In the genomic region with DNA sequence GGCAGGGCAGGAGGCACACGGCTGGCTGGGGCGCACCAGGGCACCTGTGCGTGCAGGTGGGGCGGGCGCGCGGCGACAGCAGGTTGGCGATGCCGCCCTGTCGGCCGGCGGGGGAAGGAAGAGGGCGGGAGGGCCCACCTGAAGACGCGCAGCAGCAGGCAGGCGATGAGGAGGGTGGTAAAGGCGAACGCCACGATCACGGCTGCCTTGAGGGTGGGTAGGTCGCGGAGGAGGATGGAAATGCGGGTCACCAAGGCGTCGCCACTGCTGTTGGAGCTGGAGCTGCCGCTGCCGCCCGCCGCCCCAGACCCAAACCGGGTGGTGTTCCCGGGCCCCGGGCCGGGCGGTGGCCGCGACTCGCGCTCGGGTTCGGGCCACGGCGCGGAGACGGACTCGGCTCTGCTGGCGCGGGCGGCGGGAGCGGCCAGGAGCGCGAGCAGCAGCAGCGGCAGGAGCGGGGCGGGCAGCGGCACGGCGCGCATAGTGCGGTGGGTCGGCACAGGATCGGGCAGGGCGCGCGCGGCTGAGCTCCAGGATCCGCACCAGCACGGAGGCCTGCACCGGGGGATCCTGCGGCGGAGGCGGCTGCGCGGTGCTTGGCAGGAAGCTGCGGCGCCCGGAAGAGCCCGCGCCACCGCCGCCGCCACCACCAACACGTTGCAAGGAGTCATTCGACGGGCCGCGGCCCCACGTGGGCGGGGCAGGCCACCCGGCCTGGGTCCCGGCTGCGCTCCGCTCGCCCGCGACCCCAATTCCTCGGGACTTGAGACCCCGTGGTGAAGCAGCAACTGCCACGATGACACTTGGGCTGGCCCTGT, we compare ENCODE assay signal across 1 cellular context.
TF ChIP-seq lines count a peak whose summit lies in the region.

FAM174B (minus strand) TSS at position 598 of the 818 bp plus-strand sequence.

TF ChIP-seq in K562, 482 proteins besides CTCF, POLR2A, EP300 and RAD21:
- no peak for TF ChIP-seq POLR3G (IDR thresholded peaks at IDR 0.05; ENCODE audit: extremely low read depth, insufficient read length, insufficient replicate concordance)
- TF ChIP-seq, protein P1, sequence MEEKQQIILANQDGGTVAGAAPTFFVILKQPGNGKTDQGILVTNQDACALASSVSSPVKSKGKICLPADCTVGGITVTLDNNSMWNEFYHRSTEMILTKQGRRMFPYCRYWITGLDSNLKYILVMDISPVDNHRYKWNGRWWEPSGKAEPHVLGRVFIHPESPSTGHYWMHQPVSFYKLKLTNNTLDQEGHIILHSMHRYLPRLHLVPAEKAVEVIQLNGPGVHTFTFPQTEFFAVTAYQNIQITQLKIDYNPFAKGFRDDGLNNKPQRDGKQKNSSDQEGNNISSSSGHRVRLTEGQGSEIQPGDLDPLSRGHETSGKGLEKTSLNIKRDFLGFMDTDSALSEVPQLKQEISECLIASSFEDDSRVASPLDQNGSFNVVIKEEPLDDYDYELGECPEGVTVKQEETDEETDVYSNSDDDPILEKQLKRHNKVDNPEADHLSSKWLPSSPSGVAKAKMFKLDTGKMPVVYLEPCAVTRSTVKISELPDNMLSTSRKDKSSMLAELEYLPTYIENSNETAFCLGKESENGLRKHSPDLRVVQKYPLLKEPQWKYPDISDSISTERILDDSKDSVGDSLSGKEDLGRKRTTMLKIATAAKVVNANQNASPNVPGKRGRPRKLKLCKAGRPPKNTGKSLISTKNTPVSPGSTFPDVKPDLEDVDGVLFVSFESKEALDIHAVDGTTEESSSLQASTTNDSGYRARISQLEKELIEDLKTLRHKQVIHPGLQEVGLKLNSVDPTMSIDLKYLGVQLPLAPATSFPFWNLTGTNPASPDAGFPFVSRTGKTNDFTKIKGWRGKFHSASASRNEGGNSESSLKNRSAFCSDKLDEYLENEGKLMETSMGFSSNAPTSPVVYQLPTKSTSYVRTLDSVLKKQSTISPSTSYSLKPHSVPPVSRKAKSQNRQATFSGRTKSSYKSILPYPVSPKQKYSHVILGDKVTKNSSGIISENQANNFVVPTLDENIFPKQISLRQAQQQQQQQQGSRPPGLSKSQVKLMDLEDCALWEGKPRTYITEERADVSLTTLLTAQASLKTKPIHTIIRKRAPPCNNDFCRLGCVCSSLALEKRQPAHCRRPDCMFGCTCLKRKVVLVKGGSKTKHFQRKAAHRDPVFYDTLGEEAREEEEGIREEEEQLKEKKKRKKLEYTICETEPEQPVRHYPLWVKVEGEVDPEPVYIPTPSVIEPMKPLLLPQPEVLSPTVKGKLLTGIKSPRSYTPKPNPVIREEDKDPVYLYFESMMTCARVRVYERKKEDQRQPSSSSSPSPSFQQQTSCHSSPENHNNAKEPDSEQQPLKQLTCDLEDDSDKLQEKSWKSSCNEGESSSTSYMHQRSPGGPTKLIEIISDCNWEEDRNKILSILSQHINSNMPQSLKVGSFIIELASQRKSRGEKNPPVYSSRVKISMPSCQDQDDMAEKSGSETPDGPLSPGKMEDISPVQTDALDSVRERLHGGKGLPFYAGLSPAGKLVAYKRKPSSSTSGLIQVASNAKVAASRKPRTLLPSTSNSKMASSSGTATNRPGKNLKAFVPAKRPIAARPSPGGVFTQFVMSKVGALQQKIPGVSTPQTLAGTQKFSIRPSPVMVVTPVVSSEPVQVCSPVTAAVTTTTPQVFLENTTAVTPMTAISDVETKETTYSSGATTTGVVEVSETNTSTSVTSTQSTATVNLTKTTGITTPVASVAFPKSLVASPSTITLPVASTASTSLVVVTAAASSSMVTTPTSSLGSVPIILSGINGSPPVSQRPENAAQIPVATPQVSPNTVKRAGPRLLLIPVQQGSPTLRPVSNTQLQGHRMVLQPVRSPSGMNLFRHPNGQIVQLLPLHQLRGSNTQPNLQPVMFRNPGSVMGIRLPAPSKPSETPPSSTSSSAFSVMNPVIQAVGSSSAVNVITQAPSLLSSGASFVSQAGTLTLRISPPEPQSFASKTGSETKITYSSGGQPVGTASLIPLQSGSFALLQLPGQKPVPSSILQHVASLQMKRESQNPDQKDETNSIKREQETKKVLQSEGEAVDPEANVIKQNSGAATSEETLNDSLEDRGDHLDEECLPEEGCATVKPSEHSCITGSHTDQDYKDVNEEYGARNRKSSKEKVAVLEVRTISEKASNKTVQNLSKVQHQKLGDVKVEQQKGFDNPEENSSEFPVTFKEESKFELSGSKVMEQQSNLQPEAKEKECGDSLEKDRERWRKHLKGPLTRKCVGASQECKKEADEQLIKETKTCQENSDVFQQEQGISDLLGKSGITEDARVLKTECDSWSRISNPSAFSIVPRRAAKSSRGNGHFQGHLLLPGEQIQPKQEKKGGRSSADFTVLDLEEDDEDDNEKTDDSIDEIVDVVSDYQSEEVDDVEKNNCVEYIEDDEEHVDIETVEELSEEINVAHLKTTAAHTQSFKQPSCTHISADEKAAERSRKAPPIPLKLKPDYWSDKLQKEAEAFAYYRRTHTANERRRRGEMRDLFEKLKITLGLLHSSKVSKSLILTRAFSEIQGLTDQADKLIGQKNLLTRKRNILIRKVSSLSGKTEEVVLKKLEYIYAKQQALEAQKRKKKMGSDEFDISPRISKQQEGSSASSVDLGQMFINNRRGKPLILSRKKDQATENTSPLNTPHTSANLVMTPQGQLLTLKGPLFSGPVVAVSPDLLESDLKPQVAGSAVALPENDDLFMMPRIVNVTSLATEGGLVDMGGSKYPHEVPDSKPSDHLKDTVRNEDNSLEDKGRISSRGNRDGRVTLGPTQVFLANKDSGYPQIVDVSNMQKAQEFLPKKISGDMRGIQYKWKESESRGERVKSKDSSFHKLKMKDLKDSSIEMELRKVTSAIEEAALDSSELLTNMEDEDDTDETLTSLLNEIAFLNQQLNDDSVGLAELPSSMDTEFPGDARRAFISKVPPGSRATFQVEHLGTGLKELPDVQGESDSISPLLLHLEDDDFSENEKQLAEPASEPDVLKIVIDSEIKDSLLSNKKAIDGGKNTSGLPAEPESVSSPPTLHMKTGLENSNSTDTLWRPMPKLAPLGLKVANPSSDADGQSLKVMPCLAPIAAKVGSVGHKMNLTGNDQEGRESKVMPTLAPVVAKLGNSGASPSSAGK (IDR thresholded peaks at IDR 0.05): peak; percentile 35
- TF ChIP-seq ZNF140 (CRISPR knock-in tag; IDR thresholded peaks at IDR 0.05): no peak
- TF ChIP-seq ZBTB43 (CRISPR knock-in tag; IDR thresholded peaks at IDR 0.05): no peak
- TF ChIP-seq MED1 (CRISPR knock-in tag; IDR thresholded peaks at IDR 0.05; ENCODE audit: borderline replicate concordance): no peak
- peak; percentile 16; the same call in 1 of the 2 replicates for TF ChIP-seq CTBP1 (IDR thresholded peaks at IDR 0.05; ENCODE audit: borderline replicate concordance)
- no peak for TF ChIP-seq PRMT5 (CRISPR knock-in tag; IDR thresholded peaks at IDR 0.05)
- no peak for TF ChIP-seq FOXJ3 (CRISPR knock-in tag; IDR thresholded peaks at IDR 0.05)
- peak; percentile 36 for TF ChIP-seq GABPA (tag; conservative IDR thresholded peaks at IDR 0.05; ENCODE audit: low read depth)
- TF ChIP-seq, protein P2, sequence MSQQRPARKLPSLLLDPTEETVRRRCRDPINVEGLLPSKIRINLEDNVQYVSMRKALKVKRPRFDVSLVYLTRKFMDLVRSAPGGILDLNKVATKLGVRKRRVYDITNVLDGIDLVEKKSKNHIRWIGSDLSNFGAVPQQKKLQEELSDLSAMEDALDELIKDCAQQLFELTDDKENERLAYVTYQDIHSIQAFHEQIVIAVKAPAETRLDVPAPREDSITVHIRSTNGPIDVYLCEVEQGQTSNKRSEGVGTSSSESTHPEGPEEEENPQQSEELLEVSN (IDR thresholded peaks at IDR 0.05; ENCODE audit: borderline replicate concordance in 1 of 2, extremely low read depth in 1 of 2, insufficient read depth in 1 of 2, insufficient read length in 1 of 2, low read depth in 1 of 2, low read length in 1 of 2, poor library complexity in 1 of 2, severe bottlenecking in 1 of 2): peak in 1 of 2 experiments; percentile 73
- TF ChIP-seq, protein P3, sequence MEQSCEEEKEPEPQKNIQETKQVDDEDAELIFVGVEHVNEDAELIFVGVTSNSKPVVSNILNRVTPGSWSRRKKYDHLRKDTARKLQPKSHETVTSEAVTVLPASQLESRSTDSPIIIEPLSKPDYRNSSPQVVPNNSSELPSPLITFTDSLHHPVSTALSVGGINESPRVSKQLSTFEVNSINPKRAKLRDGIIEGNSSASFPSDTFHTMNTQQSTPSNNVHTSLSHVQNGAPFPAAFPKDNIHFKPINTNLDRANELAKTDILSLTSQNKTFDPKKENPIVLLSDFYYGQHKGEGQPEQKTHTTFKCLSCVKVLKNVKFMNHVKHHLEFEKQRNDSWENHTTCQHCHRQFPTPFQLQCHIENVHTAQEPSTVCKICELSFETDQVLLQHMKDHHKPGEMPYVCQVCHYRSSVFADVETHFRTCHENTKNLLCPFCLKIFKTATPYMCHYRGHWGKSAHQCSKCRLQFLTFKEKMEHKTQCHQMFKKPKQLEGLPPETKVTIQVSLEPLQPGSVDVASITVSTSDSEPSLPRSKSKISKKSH (CRISPR knock-in tag; IDR thresholded peaks at IDR 0.05): no peak
- TF ChIP-seq ZNF407 (IDR thresholded peaks at IDR 0.05; ENCODE audit: low read depth): no peak
- no peak for TF ChIP-seq FOXM1 (IDR thresholded peaks at IDR 0.05; ENCODE audit: low read depth)
- no peak for TF ChIP-seq FOXM1 (CRISPR knock-in tag; IDR thresholded peaks at IDR 0.05; ENCODE audit: low read depth)
- TF ChIP-seq PCBP2 (IDR thresholded peaks at IDR 0.05; ENCODE audit: low read depth, low read length, poor library complexity, severe bottlenecking): no peak
- no peak for TF ChIP-seq HMGN3 (IDR thresholded peaks at IDR 0.05; ENCODE audit: borderline replicate concordance, extremely low read depth, insufficient read length, low read depth, low read length)
- no peak for TF ChIP-seq CREB1 (IDR thresholded peaks at IDR 0.05)
- TF ChIP-seq CREB1 (CRISPR knock-in tag; IDR thresholded peaks at IDR 0.05): no peak
- TF ChIP-seq L3MBTL2 (IDR thresholded peaks at IDR 0.05): peak; percentile 73
